2 cellular contexts compared by ENCODE assay signal in the genomic region with DNA sequence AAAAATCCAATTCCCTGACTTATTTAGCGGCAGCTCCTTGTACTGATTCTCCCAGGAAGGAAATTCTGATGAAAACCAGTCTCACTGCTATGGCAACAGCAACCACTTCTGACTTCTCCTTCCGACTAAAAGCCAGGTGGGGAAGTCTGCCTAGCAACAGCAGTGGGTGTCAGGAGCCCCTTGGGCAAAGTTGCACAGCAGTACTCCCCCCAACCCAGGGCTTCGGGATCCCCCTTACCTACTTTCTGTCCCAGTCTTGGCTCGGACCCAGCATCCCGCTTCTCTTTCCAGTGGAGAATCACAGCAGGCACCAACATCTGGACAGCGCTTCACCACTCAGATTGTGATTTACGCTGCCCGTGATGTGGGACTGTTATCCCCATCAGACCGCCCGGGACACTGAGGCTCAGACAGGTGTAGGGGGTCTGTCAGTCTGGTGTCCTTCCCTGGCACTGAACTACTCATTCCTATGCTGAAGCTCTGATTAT.
TF ChIP-seq lines count a peak whose summit lies in the region.

No MANE protein-coding gene starts in this region.

TF ChIP-seq in SK-N-SH, 30 proteins besides CTCF, POLR2A, EP300 and RAD21:
- TF ChIP-seq REST (IDR thresholded peaks at IDR 0.05; ENCODE audit: low read depth, low read length) (no peak), RFX5 (IDR thresholded peaks at IDR 0.05; ENCODE audit: low read length) (peak; percentile 96)

TF ChIP-seq in neural cell, 6 proteins besides CTCF, POLR2A, EP300 and RAD21:
- TF ChIP-seq POLR2AphosphoS5 (IDR thresholded peaks at IDR 0.05) (no peak), TAF1 (IDR thresholded peaks at IDR 0.05; ENCODE audit: low read depth) (no peak), MXI1 (conservative IDR thresholded peaks at IDR 0.05; ENCODE audit: poor library complexity, severe bottlenecking) (no peak), SMC3 (conservative IDR thresholded peaks at IDR 0.05; ENCODE audit: poor library complexity) (no peak)
TF ChIP-seq in neural cell: peak in this region for 0.
